In genomic region chr3:192409838-192410683, GRCh38 we compare ENCODE assay signal across 8 cellular contexts.
A peak's percentile ranks its signal among the peaks of the same experiment; 100 is the strongest.
DNase-seq lines count a peak whose midpoint lies in the region; ATAC-seq and TF ChIP-seq lines count a peak whose summit lies in the region.

No MANE protein-coding gene starts in this region.

- ATAC-seq in GM18909 (IDR thresholded peaks at IDR 0.05; ENCODE audit: poor library complexity, unreplicated experiment) (peak; percentile 38), GM18858 (IDR thresholded peaks at IDR 0.05; ENCODE audit: unreplicated experiment) (no peak), HG03095 (IDR thresholded peaks at IDR 0.05; ENCODE audit: unreplicated experiment) (no peak)

- peaks cover 46% of the 10 kb centered on the region for H3K27me3 ChIP-seq in MG63
- H3K27me3 ChIP-seq in endodermal cell (ENCODE audit: control insufficient read depth, insufficient read depth, low read length, poor library complexity, severe bottlenecking), result peaks cover 36% of the 10 kb centered on the region
- peaks cover 3% of the 10 kb centered on the region for H3K27me3 ChIP-seq in muscle layer of duodenum (ENCODE audit: low read depth, low read length)

- H3K27ac ChIP-seq in endodermal cell (ENCODE audit: low read depth, low read length) (no peak overlapping the region), muscle layer of duodenum (ENCODE audit: low read length) (no peak overlapping the region)

- H3K9ac ChIP-seq in endodermal cell (ENCODE audit: extremely low read depth, low read length, poor library complexity, severe bottlenecking), result peak overlapping the region; percentile 45

- TF ChIP-seq CTCF in endodermal cell (conservative IDR thresholded peaks at IDR 0.05), result no peak

- no peaks in the 10 kb centered on the region for H3K9me3 Mint-ChIP-seq in endodermal cell

- H3K36me3 ChIP-seq in MG63 (no peaks in the 10 kb centered on the region), endodermal cell (ENCODE audit: control insufficient read depth, insufficient read depth, low read length) (no peaks in the 10 kb centered on the region), muscle layer of duodenum (ENCODE audit: control insufficient read depth in 1 of 2, insufficient read depth in 2 of 2, low read length in 2 of 2) (no peaks in the 10 kb centered on the region)

- no peak overlapping the region for H3K27ac Mint-ChIP-seq in endodermal cell

- DNase-seq in MG63 (no peak), endodermal cell (peak; percentile 81), HCEC 1CT (no peak), cerebellar nuclear complex (lab: John Stamatoyannopoulos, UW) (no peak)

- H3K4me1 ChIP-seq in endodermal cell (ENCODE audit: control insufficient read depth, insufficient read depth, low read length) (peaks cover 8% of the 10 kb centered on the region), muscle layer of duodenum (ENCODE audit: control insufficient read depth in 1 of 2, insufficient read depth in 2 of 2, low read length in 2 of 2) (peaks cover 0 to 27% of the 10 kb centered on the region in 2 donors)

- H3K4me3 Mint-ChIP-seq in endodermal cell, result peak overlapping the region; percentile 84

- WGBS in endodermal cell (ENCODE audit: insufficient coverage in 1 of 2, insufficient read length in 1 of 2), 2 experiments, result 4 to 41% methylated on average over 2 to 53 of the region's 53 CpGs

- no peaks in the 10 kb centered on the region for H3K9me3 ChIP-seq in MG63
- H3K9me3 ChIP-seq in endodermal cell (ENCODE audit: control insufficient read depth, low read length), result no peaks in the 10 kb centered on the region
- no peaks in the 10 kb centered on the region for H3K9me3 ChIP-seq in muscle layer of duodenum (ENCODE audit: control insufficient read depth in 1 of 2, low read length in 2 of 2)

- H3K36me3 Mint-ChIP-seq in endodermal cell (ENCODE audit: low read depth), result peaks cover 2% of the 10 kb centered on the region

- H3K4me3 ChIP-seq in MG63 (peak overlapping the region; percentile 55; the same call in 1 of the 2 replicates), endodermal cell (ENCODE audit: low read length) (peak overlapping the region; percentile 91), muscle layer of duodenum (ENCODE audit: low read depth in 1 of 2, low read length in 2 of 2) (peak overlapping the region; percentile 53 to 85)

- H3K27me3 Mint-ChIP-seq in endodermal cell (ENCODE audit: insufficient read depth), result peaks cover 42% of the 10 kb centered on the region

- H3K4me1 Mint-ChIP-seq in endodermal cell, result peaks cover 42% of the 10 kb centered on the region
